2 cellular contexts compared by ENCODE assay signal in genomic region chr14:41566864-41567263, GRCh38. TPM values are rescaled to one million over a fixed set of nuclear protein-coding genes. Genes with fewer than 3 reads are reported as not detected.
"Had no signal": no experiment of that assay in that cellular context is flagged by ENCODE, and none has a peak within 500 bp of the region (broad histone marks: within the 10 kb centered on the region; RNA-seq: fewer than 3 reads in every experiment).

No MANE protein-coding gene starts in this region.

RNA-seq across cellular contexts. Expression of gene LRFN5, which starts 39.8 kb away (rescaled TPM):
- total RNA-seq: LHCN-M2, MCF 10A had no signal
